1 cellular context compared by ENCODE assay signal in the genomic region with DNA sequence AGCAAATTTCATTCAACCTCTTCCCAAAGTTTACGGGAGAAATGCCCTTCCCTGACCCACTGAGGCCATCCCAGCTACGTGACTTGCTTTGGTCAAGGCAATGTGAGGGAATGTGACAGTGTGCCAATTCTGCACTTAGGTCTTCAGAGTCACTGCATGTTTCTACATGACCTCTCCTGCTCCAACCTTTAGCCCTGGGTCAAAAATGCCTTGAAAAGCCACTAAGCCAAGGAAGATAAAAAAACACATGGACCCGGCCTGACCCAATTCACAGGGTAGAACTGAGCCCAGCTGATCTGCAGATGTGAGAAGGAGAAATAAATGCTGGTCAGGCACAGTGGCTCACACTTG.
TF ChIP-seq lines count a peak whose summit lies in the region.

No MANE protein-coding gene starts in this region.

TF ChIP-seq in H1, 55 proteins besides CTCF, POLR2A, EP300 and RAD21 (continued from another document):
- TF ChIP-seq SIRT6 (IDR thresholded peaks at IDR 0.05; ENCODE audit: low read length) (no peak), SIX5 (IDR thresholded peaks at IDR 0.05; ENCODE audit: low read depth, low read length) (no peak), CHD2 (IDR thresholded peaks at IDR 0.05; ENCODE audit: low read length) (no peak), HDAC2 (IDR thresholded peaks at IDR 0.05; ENCODE audit: borderline replicate concordance in 1 of 2, low read depth in 2 of 2, low read length in 2 of 2) (no peak), BCL11A (IDR thresholded peaks at IDR 0.05; ENCODE audit: low read depth in 2 of 2, low read length in 2 of 2) (no peak), JUND (IDR thresholded peaks at IDR 0.05; ENCODE audit: low read length) (no peak), RFX5 (IDR thresholded peaks at IDR 0.05; ENCODE audit: borderline replicate concordance, low read depth, low read length) (no peak)
- TF ChIP-seq, protein P1, sequence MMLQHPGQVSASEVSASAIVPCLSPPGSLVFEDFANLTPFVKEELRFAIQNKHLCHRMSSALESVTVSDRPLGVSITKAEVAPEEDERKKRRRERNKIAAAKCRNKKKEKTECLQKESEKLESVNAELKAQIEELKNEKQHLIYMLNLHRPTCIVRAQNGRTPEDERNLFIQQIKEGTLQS (IDR thresholded peaks at IDR 0.05; ENCODE audit: insufficient read depth, low read depth, low read length), result no peak
TF ChIP-seq in H1: peak in this region for 0.
